9 cellular contexts compared by ENCODE assay signal in genomic region chr7:76515999-76516443, GRCh38. TPM values are rescaled to one million over a fixed set of nuclear protein-coding genes. Genes with fewer than 3 reads are reported as not detected.
DNase-seq lines count a peak whose midpoint lies in the region; ATAC-seq, FAIRE-seq and TF ChIP-seq lines count a peak whose summit lies in the region.
"Had no signal": no experiment of that assay in that cellular context is flagged by ENCODE, and none has a peak within 500 bp of the region (broad histone marks: within the 10 kb centered on the region; RNA-seq: fewer than 3 reads in every experiment).

No MANE protein-coding gene starts in this region.

- FAIRE-seq in D721Med (lab: Jason Lieb, UNC): no peak

- H3K27ac ChIP-seq in right lobe of liver: no peak overlapping the region

- no CpG with 5 or more reads among the region's 32 CpGs for WGBS in right lobe of liver (ENCODE audit: insufficient coverage, low coverage, low lambda C conversion rate, missing lambda C conversion rate)

- H3K4me3 Mint-ChIP-seq in type B pancreatic cell: no peak overlapping the region

- TF ChIP-seq POLR2A in right lobe of liver (IDR thresholded peaks at IDR 0.05): no peak

- H3K9me3 ChIP-seq in adipocyte (ENCODE audit: control insufficient read depth, low read length) (no peaks in the 10 kb centered on the region), right lobe of liver (no peaks in the 10 kb centered on the region)

- H3K4me1 Mint-ChIP-seq in type B pancreatic cell (ENCODE audit: unreplicated experiment): no peaks in the 10 kb centered on the region

- no peak overlapping the region for H3K9ac ChIP-seq in adipocyte (ENCODE audit: low read length)

- DNase-seq in D721Med (ENCODE audit: insufficient read length, low spot score) (peak; percentile 68), HUDEP-2 (lab: John Stamatoyannopoulos, UW; ENCODE audit: unreplicated experiment in 76 of 76) (peak in 54 of 76 experiments; percentile 0 to 75 (median 34)), adipocyte (ENCODE audit: low read depth) (peak; percentile 58), right lobe of liver (peak in 2 of 3 donors; percentile 45 to 57), activated T-cell treated with anti-CD3 and anti-CD28 coated beads for 4 hours (no peak), mesenteric fat pad (ENCODE audit: low spot score) (no peak), cerebellar nuclear complex (lab: John Stamatoyannopoulos, UW) (no peak), type B pancreatic cell (ENCODE audit: extremely low spot score, unreplicated experiment) (no peak)

- H3K36me3 Mint-ChIP-seq in type B pancreatic cell: no peaks in the 10 kb centered on the region

- H3K4me1 ChIP-seq in adipocyte (ENCODE audit: control insufficient read depth, insufficient read depth, low read length): peaks cover 8% of the 10 kb centered on the region
- no peaks in the 10 kb centered on the region for H3K4me1 ChIP-seq in right lobe of liver

- intact Hi-C loops in right lobe of liver (cut with DNase I): loop anchor here in 1 of 2 donors (10.0 kb wide), 1 partner anchor 479 kb away; no protein-coding TSS in a partner anchor

- H3K27me3 ChIP-seq in adipocyte (replicated peaks; ENCODE audit: control insufficient read depth, insufficient read depth, low read length): no peaks in the 10 kb centered on the region
- no peaks in the 10 kb centered on the region for H3K27me3 ChIP-seq in right lobe of liver

- H3K4me3 ChIP-seq in adipocyte (ENCODE audit: low read length): no peak overlapping the region
- H3K4me3 ChIP-seq in right lobe of liver: no peak overlapping the region

- no peaks in the 10 kb centered on the region for H3K27me3 Mint-ChIP-seq in type B pancreatic cell

- H3K9me3 Mint-ChIP-seq in type B pancreatic cell: no peaks in the 10 kb centered on the region

- TF ChIP-seq CTCF in D721Med (IDR thresholded peaks at IDR 0.05; ENCODE audit: insufficient read depth, missing control alignments): peak; percentile 61
- TF ChIP-seq CTCF in right lobe of liver (IDR thresholded peaks at IDR 0.05): peak; percentile 52 to 59 (median 56)
- TF ChIP-seq CTCF in type B pancreatic cell (conservative IDR thresholded peaks at IDR 0.05): no peak

- H3K36me3 ChIP-seq in adipocyte (ENCODE audit: control insufficient read depth, insufficient read depth, low read length, severe bottlenecking): no peaks in the 10 kb centered on the region
- no peaks in the 10 kb centered on the region for H3K36me3 ChIP-seq in right lobe of liver

- peak in 3 of 4 donors; percentile 15 to 30 (median 22) for ATAC-seq in right lobe of liver
- ATAC-seq: HCT116 had no signal

- no peak overlapping the region for H3K27ac Mint-ChIP-seq in type B pancreatic cell

RNA-seq across cellular contexts. Expression of gene UPK3B, which starts 5.7 kb away (rescaled TPM):
- total RNA-seq in right lobe of liver: 1 to 10 TPM in 1 of 6 experiments, under 1 TPM in 2, not detected in 3; 0.22 to 1.5 (median 0.51) TPM
- 1.9 TPM for total RNA-seq in mesenteric fat pad
- 10.7 and 11.2 TPM in 2 replicates for total RNA-seq in type B pancreatic cell (ENCODE audit: low replicate concordance)

RNA-seq across cellular contexts. Expression of gene SPDYE16, which starts 27.1 kb away (rescaled TPM):
- total RNA-seq in right lobe of liver (under 1 TPM in 2 of 6 experiments, not detected in 4; 0.14 to 0.20 TPM), mesenteric fat pad (not detected), type B pancreatic cell (ENCODE audit: low replicate concordance) (0.19 and 0.51 TPM in 2 replicates)

RNA-seq across cellular contexts. Expression of gene DTX2, which starts 54.5 kb away (rescaled TPM):
- total RNA-seq in right lobe of liver (10 to 100 TPM in 4 of 6 experiments, 1 to 10 TPM in 2; 8.9 to 16.8 (median 11.1) TPM), mesenteric fat pad (35.0 TPM), type B pancreatic cell (ENCODE audit: low replicate concordance) (30.1 and 30.6 TPM in 2 replicates)

Comparison
In these comparisons a context has a peak if more than half of its experiments do, and no peak if none do; other contexts are left out.
1. DNase-seq: peak in D721Med (single experiment), HUDEP-2 (54 of 76), adipocyte (single experiment) and right lobe of liver (2 of 3); none in activated T-cell treated with anti-CD3 and anti-CD28 coated beads for 4 hours (single experiment), mesenteric fat pad (single experiment), cerebellar nuclear complex (0 of 2) and type B pancreatic cell (single experiment).